In genomic region chr13:40169476-40169875, GRCh38 we compare ENCODE assay signal across 1 cellular context.
TF ChIP-seq lines count a peak whose summit lies in the region.

No MANE protein-coding gene starts in this region.

TF ChIP-seq in GM23338, 12 proteins besides CTCF, POLR2A, EP300 and RAD21:
- TF ChIP-seq, protein P1, sequence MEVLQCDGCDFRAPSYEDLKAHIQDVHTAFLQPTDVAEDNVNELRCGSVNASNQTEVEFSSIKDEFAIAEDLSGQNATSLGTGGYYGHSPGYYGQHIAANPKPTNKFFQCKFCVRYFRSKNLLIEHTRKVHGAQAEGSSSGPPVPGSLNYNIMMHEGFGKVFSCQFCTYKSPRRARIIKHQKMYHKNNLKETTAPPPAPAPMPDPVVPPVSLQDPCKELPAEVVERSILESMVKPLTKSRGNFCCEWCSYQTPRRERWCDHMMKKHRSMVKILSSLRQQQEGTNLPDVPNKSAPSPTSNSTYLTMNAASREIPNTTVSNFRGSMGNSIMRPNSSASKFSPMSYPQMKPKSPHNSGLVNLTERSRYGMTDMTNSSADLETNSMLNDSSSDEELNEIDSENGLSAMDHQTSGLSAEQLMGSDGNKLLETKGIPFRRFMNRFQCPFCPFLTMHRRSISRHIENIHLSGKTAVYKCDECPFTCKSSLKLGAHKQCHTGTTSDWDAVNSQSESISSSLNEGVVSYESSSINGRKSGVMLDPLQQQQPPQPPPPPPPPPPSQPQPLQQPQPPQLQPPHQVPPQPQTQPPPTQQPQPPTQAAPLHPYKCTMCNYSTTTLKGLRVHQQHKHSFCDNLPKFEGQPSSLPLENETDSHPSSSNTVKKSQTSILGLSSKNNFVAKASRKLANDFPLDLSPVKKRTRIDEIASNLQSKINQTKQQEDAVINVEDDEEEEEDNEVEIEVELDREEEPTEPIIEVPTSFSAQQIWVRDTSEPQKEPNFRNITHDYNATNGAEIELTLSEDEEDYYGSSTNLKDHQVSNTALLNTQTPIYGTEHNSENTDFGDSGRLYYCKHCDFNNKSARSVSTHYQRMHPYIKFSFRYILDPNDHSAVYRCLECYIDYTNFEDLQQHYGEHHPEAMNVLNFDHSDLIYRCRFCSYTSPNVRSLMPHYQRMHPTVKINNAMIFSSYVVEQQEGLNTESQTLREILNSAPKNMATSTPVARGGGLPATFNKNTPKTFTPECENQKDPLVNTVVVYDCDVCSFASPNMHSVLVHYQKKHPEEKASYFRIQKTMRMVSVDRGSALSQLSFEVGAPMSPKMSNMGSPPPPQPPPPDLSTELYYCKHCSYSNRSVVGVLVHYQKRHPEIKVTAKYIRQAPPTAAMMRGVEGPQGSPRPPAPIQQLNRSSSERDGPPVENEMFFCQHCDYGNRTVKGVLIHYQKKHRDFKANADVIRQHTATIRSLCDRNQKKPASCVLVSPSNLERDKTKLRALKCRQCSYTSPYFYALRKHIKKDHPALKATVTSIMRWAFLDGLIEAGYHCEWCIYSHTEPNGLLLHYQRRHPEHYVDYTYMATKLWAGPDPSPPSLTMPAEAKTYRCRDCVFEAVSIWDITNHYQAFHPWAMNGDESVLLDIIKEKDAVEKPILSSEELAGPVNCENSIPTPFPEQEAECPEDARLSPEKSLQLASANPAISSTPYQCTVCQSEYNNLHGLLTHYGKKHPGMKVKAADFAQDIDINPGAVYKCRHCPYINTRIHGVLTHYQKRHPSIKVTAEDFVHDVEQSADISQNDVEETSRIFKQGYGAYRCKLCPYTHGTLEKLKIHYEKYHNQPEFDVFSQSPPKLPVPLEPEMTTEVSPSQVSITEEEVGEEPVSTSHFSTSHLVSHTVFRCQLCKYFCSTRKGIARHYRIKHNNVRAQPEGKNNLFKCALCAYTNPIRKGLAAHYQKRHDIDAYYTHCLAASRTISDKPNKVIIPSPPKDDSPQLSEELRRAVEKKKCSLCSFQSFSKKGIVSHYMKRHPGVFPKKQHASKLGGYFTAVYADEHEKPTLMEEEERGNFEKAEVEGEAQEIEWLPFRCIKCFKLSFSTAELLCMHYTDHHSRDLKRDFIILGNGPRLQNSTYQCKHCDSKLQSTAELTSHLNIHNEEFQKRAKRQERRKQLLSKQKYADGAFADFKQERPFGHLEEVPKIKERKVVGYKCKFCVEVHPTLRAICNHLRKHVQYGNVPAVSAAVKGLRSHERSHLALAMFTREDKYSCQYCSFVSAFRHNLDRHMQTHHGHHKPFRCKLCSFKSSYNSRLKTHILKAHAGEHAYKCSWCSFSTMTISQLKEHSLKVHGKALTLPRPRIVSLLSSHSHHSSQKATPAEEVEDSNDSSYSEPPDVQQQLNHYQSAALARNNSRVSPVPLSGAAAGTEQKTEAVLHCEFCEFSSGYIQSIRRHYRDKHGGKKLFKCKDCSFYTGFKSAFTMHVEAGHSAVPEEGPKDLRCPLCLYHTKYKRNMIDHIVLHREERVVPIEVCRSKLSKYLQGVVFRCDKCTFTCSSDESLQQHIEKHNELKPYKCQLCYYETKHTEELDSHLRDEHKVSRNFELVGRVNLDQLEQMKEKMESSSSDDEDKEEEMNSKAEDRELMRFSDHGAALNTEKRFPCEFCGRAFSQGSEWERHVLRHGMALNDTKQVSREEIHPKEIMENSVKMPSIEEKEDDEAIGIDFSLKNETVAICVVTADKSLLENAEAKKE (CRISPR knock-in tag; IDR thresholded peaks at IDR 0.05) = no peak
- TF ChIP-seq ETS1 (IDR thresholded peaks at IDR 0.05) (no peak), NANOG (IDR thresholded peaks at IDR 0.05; ENCODE audit: borderline replicate concordance) (no peak), STAT1 (IDR thresholded peaks at IDR 0.05; ENCODE audit: unreplicated experiment) (no peak), EZH2 (IDR thresholded peaks at IDR 0.05; ENCODE audit: low read depth, unreplicated experiment) (no peak), CREB1 (CRISPR knock-in tag; IDR thresholded peaks at IDR 0.05; ENCODE audit: low read depth) (no peak), ZNF114 (CRISPR knock-in tag; IDR thresholded peaks at IDR 0.05) (no peak), POLR2AphosphoS5 (IDR thresholded peaks at IDR 0.05; ENCODE audit: low read depth) (no peak), REST (IDR thresholded peaks at IDR 0.05; ENCODE audit: unreplicated experiment) (no peak), JUNB (IDR thresholded peaks at IDR 0.05; ENCODE audit: unreplicated experiment) (no peak)
